ENCODE assay signal across 8 cellular contexts in the genomic region with DNA sequence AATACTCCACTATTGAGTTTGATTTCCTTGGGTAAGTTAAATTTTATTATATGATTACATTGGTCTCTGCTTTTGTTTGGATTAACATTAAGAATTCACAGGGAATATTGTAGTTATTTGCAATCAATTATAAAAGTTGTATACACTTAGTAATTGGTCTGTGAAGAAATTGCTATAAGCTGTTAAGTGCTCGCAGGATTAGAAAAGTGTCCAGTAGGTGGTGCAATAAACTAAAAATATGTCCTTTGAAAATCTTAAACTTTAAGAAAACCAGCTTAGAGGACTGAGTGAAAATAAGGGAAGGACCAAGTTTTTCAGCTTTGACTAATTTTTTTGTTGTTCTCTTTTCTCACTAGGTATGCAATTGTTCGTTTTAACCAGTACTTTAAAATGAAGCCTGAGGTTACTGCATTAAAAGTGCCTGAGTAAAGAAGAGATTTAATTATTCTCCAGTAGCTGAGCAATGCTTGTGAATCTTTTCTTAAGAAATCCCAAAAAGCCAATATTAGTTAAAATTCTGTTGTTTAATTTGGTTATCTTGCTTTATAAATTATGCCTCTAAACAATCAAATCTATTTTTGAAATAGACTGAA. TPM values are rescaled to one million over a fixed set of nuclear protein-coding genes. Genes with fewer than 3 reads are reported as not detected.
A peak's percentile ranks its signal among the peaks of the same experiment; 100 is the strongest.
DNase-seq lines count a peak whose midpoint lies in the region; ATAC-seq and TF ChIP-seq lines count a peak whose summit lies in the region.

No MANE protein-coding gene starts in this region.

- DNase-seq in EL (peak; percentile 46), NCI-H1694 treated with DMSO at 0.1 percent for 48 hours (lab: John Stamatoyannopoulos, UW) (peak; percentile 35), ascending aorta (ENCODE audit: low spot score in 2 of 2) (no peak), posterior vena cava (ENCODE audit: low spot score) (no peak)

- peak; percentile 40 to 62 (median 46) for TF ChIP-seq CTCF in ascending aorta (IDR thresholded peaks at IDR 0.05)
- peak; percentile 39 for TF ChIP-seq CTCF in liver (IDR thresholded peaks at IDR 0.05; ENCODE audit: low read depth, low read length, missing input control)

- H3K4me1 ChIP-seq in ascending aorta (peaks cover 11 to 20% of the 10 kb centered on the region in 2 donors), liver (ENCODE audit: control insufficient read depth in 4 of 4, insufficient read depth in 4 of 4, low read length in 3 of 4) (no peaks in the 10 kb centered on the region)

- no peak overlapping the region for H3K9ac ChIP-seq in liver (ENCODE audit: low read depth in 1 of 2, low read length in 2 of 2)

- intact Hi-C loops in ascending aorta (cut with DNase I): loop anchor here (5.0 kb wide), 2 partner anchors 513 to 678 kb away; no protein-coding TSS in a partner anchor
- intact Hi-C loops in posterior vena cava (cut with DNase I): no loop called here

- H3K27me3 ChIP-seq in ascending aorta (no peaks in the 10 kb centered on the region), liver (ENCODE audit: control insufficient read depth in 4 of 4, insufficient read depth in 4 of 4, low read length in 3 of 4) (no peaks in the 10 kb centered on the region)

- TF ChIP-seq RAD21 in liver (IDR thresholded peaks at IDR 0.05): peak; percentile 55 to 63

- WGBS in liver: 32% methylated on average over 2 of the region's 2 CpGs

- H3K27ac ChIP-seq in ascending aorta: no peak overlapping the region
- no peak overlapping the region for H3K27ac ChIP-seq in liver (ENCODE audit: low read depth in 1 of 2, low read length in 2 of 2)

- H3K4me3 ChIP-seq in ascending aorta: no peak overlapping the region
- H3K4me3 ChIP-seq in liver (ENCODE audit: low read depth in 1 of 3, low read length in 3 of 3): no peak overlapping the region

- peaks cover 0 to 4% of the 10 kb centered on the region in 2 donors for H3K36me3 ChIP-seq in ascending aorta
- H3K36me3 ChIP-seq in liver (ENCODE audit: control insufficient read depth in 4 of 4, insufficient read depth in 3 of 4, low read depth in 1 of 4, low read length in 3 of 4): peaks cover 0 to 8% (median 2%) of the 10 kb centered on the region in 4 donors

- H3K9me3 ChIP-seq in ascending aorta (no peaks in the 10 kb centered on the region), liver (ENCODE audit: control insufficient read depth in 4 of 4, low read length in 3 of 4) (no peaks in the 10 kb centered on the region)

- ATAC-seq in GM21576 (IDR thresholded peaks at IDR 0.05; ENCODE audit: unreplicated experiment) (peak; percentile 52), HG03571 (IDR thresholded peaks at IDR 0.05; ENCODE audit: unreplicated experiment) (no peak), HG03097 (IDR thresholded peaks at IDR 0.05; ENCODE audit: low FRiP score, unreplicated experiment) (no peak)

TF ChIP-seq in liver, 16 proteins besides CTCF, POLR2A, EP300 and RAD21:
- TF ChIP-seq FOXA2 (IDR thresholded peaks at IDR 0.05) (no peak), SP1 (IDR thresholded peaks at IDR 0.05) (no peak), JUND (IDR thresholded peaks at IDR 0.05) (no peak), GABPA (IDR thresholded peaks at IDR 0.05 in 1 of 2, conservative IDR thresholded peaks at IDR 0.05 in 1 of 2) (no peak), FOXA1 (IDR thresholded peaks at IDR 0.05) (no peak), EGR1 (IDR thresholded peaks at IDR 0.05; ENCODE audit: low read depth in 2 of 2) (no peak), HNF4A (conservative IDR thresholded peaks at IDR 0.05) (no peak), RXRA (IDR thresholded peaks at IDR 0.05) (no peak), HNF4G (IDR thresholded peaks at IDR 0.05) (no peak), YY1 (IDR thresholded peaks at IDR 0.05) (no peak)

RNA-seq across cellular contexts. Expression of gene ETNK1, which starts 59.7 kb away (rescaled TPM):
- total RNA-seq in ascending aorta: 13.9 TPM
- total RNA-seq in liver: 10 to 100 TPM; 31.4 to 51.4 TPM
- 10 to 100 TPM; 15.6 to 22.7 TPM for polyA plus RNA-seq in liver
- 10 to 100 TPM; 47.3 to 48.2 TPM for total RNA-seq in posterior vena cava

Comparison
In these comparisons a context has a peak if more than half of its experiments do, and no peak if none do; other contexts are left out.
1. DNase-seq: peak in EL (single experiment) and NCI-H1694 treated with DMSO at 0.1 percent for 48 hours (single experiment); none in ascending aorta (0 of 2) and posterior vena cava (single experiment).